34 cellular contexts compared by ENCODE assay signal in the genomic region with DNA sequence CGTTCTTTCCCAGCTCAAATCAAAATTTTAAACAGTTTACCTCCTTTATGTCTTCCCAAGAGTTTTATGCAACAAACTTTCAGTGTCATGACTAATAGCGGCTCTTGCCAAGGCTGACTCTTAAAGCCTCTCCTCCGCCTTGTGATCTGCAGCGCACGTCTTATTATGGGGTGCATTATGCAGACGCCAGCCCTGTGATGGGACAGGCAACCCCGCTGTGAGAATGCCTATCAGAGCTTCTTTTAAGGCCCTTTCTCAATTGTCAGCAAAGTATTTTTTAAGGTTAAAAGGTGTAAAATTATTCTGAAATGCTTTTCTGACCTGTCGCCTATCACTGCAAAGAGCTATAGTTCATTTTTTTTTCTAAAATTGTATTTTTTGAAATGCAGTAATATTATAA.
"Had no signal": no experiment of that assay in that cellular context is flagged by ENCODE, and none has a peak within 500 bp of the region (broad histone marks: within the 10 kb centered on the region; RNA-seq: fewer than 3 reads in every experiment).

No MANE protein-coding gene starts in this region.

- ATAC-seq: activated CD4-positive, CD25-positive, alpha-beta regulatory T cell treated with anti-CD3 and anti-CD28 coated beads, Interleukin-2, amount 50 U/mL, for 24 hours; activated CD8-positive, alpha-beta T cell treated with anti-CD3 and anti-CD28 coated beads for 36 hours; activated T-cell treated with anti-CD3 and anti-CD28 coated beads, Interleukin-2, amount 50 U/mL, for 4 hours; activated T-helper 17 cell treated with anti-CD3 and anti-CD28 coated beads, Interleukin-2, amount 50 U/mL, for 72 hours; body of pancreas; esophagus mucosa; T-helper 17 cell had no signal

- H3K4me1 ChIP-seq: body of pancreas, breast epithelium, colonic mucosa had no signal

- H3K4me3 Mint-ChIP-seq: activated B cell treated with CpG ODN at 0.5 μM for 24 hours; activated CD8-positive, alpha-beta T cell treated with anti-CD3 and anti-CD28 coated beads for 36 hours; activated naive CD8-positive, alpha-beta T cell; activated T-cell treated with anti-CD3 and anti-CD28 coated beads, Interleukin-2, amount 50 U/mL, for 4 hours; activated T-helper 17 cell treated with anti-CD3 and anti-CD28 coated beads, Interleukin-2, amount 50 U/mL, for 72 hours; T-helper 17 cell; T-helper 2 cell treated with Interferon-gamma antibody and Interleukin-4, amounts not matched to agents 5 μg/mL and 100 μg/mL, for 36 hours had no signal

- H3K9me3 Mint-ChIP-seq: activated B cell treated with CpG ODN at 0.5 μM for 24 hours; activated CD8-positive, alpha-beta T cell treated with anti-CD3 and anti-CD28 coated beads for 36 hours; activated T-cell treated with anti-CD3 and anti-CD28 coated beads, Interleukin-2, amount 50 U/mL, for 4 hours; activated T-helper 17 cell treated with anti-CD3 and anti-CD28 coated beads, Interleukin-2, amount 50 U/mL, for 72 hours; T-helper 2 cell treated with Interferon-gamma antibody and Interleukin-4, amounts not matched to agents 5 μg/mL and 100 μg/mL, for 36 hours had no signal

- FAIRE-seq: astrocyte, endometrium, frontal cortex had no signal

- H3K36me3 Mint-ChIP-seq: activated naive CD8-positive, alpha-beta T cell had no signal

- H3K27me3 ChIP-seq: body of pancreas, colonic mucosa had no signal

- DNase-seq: activated B cell treated with CpG ODN at 0.5 μM for 24 hours; activated CD4-positive, alpha-beta T cell treated with anti-CD3 and anti-CD28 coated beads for 48 hours; activated CD4-positive, alpha-beta T cell treated with anti-CD3 and anti-CD28 coated beads, Interleukin-2, amount 50 U/mL, for 1 hour; activated CD4-positive, alpha-beta T cell treated with anti-CD3 and anti-CD28 coated beads, Interleukin-2, amount 50 U/mL, for 48 hours; activated CD8-positive, alpha-beta memory T cell treated with anti-CD3 and anti-CD28 coated beads for 24 hours; activated CD8-positive, alpha-beta T cell treated with anti-CD3 and anti-CD28 coated beads for 36 hours; activated effector memory CD4-positive, alpha-beta T cell treated with Interleukin-2 at 50 U/mL for 16 hours; activated gamma-delta T cell treated with Interleukin-2 at 50 U/mL for 16 hours; activated naive CD4-positive, alpha-beta T cell treated with anti-CD3 and anti-CD28 coated beads, Interleukin-2, amount 50 U/mL, for 16 hours; activated naive CD4-positive, alpha-beta T cell treated with Interleukin-2 at 50 U/mL for 16 hours; activated T-cell treated with anti-CD3 and anti-CD28 coated beads, Interleukin-2, amount 50 U/mL, for 4 hours; amniotic stem cell; anterior cingulate cortex; body of pancreas; central memory CD4-positive, alpha-beta T cell; cerebellar nuclear complex; colonic mucosa; effector CD8-positive, alpha-beta T cell; foreskin fibroblast; head of caudate nucleus; T-helper 1 cell; T-helper 17 cell; T1000; WERI-Rb-1 had no signal

- H3K9me3 ChIP-seq: body of pancreas, breast epithelium, colonic mucosa had no signal

- H3K36me3 ChIP-seq: breast epithelium, cardiac muscle cell, colonic mucosa, WERI-Rb-1 had no signal

- H3K4me1 Mint-ChIP-seq: activated B cell treated with CpG ODN at 0.5 μM for 24 hours; activated T-helper 17 cell treated with anti-CD3 and anti-CD28 coated beads, Interleukin-2, amount 50 U/mL, for 72 hours had no signal

- H3K4me3 ChIP-seq: body of pancreas, breast epithelium, cardiac muscle cell, colonic mucosa had no signal

- H3K27ac ChIP-seq: body of pancreas, breast epithelium, cardiac muscle cell, colonic mucosa, WERI-Rb-1 had no signal

- H3K27ac Mint-ChIP-seq: activated B cell treated with CpG ODN at 0.5 μM for 24 hours; activated CD8-positive, alpha-beta T cell treated with anti-CD3 and anti-CD28 coated beads for 36 hours; activated naive CD8-positive, alpha-beta T cell; activated T-helper 17 cell treated with anti-CD3 and anti-CD28 coated beads, Interleukin-2, amount 50 U/mL, for 72 hours; T-helper 17 cell; T-helper 2 cell treated with Interferon-gamma antibody and Interleukin-4, amounts not matched to agents 5 μg/mL and 100 μg/mL, for 36 hours had no signal

- H3K27me3 Mint-ChIP-seq: activated B cell treated with CpG ODN at 0.5 μM for 24 hours; activated CD8-positive, alpha-beta T cell treated with anti-CD3 and anti-CD28 coated beads for 36 hours had no signal
